1 cellular context compared by ENCODE assay signal in the genomic region with DNA sequence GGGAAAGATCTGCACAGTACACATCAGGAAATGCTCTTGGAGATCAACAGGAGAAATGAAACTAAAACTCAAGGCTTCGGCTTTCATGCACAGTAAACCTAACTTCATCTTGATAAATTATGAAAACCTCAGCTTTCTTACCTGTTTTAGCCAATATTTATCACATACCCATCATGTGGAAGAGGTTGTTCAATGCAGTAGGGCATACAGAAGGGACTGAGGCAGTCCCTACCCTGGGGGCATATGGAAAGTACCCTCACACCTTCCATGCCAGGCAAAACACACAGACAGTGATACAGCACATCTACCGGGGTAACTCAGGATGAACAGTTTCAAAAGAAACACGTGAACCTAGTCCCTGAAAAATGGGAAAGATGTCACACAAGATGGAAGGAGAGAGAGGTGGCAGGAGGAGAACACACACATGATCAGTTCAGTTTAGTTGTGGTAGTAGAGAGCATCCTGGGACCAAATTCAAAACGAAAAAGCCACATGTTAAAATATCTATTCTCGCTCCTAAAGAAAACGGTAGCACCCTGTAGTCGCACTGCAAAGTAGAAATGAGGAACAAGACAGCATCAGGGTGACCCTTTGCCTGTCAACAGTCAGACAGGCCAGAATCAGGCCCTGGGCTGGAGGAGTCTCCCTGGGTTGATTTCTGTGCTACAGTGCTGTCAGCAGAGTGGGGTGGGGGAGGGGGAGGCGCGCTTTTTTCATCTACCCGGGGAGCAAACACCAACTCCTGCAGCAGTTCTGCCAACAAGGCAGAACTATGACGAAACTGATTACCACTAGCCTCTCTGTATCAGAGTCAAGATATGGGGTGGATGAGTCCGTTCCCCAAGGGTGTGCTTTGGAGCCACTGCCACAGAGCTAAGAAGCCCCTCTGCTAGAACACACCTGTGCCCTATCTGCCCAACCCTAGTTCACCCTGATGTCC.
TF ChIP-seq lines count a peak whose summit lies in the region.

No MANE protein-coding gene starts in this region.

TF ChIP-seq in GM12878, 131 proteins besides CTCF, POLR2A, EP300 and RAD21:
- TF ChIP-seq SIN3A (IDR thresholded peaks at IDR 0.05; ENCODE audit: low read depth, low read length) (0 out of 2 replicates have a peak, but pooled peaks have one; percentile 50), TAF1 (IDR thresholded peaks at IDR 0.05; ENCODE audit: borderline replicate concordance, low read depth, low read length) (peak; percentile 51; the same call in 1 of the 2 replicates), KLF5 (IDR thresholded peaks at IDR 0.05; ENCODE audit: partially characterized antibody) (no peak), POLR2AphosphoS5 (IDR thresholded peaks at IDR 0.05; ENCODE audit: low read length) (peak; percentile 46; the same call in 1 of the 2 replicates)
- TF ChIP-seq, protein P1, sequence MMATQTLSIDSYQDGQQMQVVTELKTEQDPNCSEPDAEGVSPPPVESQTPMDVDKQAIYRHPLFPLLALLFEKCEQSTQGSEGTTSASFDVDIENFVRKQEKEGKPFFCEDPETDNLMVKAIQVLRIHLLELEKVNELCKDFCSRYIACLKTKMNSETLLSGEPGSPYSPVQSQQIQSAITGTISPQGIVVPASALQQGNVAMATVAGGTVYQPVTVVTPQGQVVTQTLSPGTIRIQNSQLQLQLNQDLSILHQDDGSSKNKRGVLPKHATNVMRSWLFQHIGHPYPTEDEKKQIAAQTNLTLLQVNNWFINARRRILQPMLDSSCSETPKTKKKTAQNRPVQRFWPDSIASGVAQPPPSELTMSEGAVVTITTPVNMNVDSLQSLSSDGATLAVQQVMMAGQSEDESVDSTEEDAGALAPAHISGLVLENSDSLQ (IDR thresholded peaks at IDR 0.05): peak; percentile 27; the same call in 1 of the 2 replicates
